Comparison of ENCODE assay signal across 17 cellular contexts in genomic region chr13:95706356-95706755, GRCh38. TPM values are rescaled to one million over a fixed set of nuclear protein-coding genes. Genes with fewer than 3 reads are reported as not detected.
A peak's percentile ranks its signal among the peaks of the same experiment; 100 is the strongest.
DNase-seq lines count a peak whose midpoint lies in the region; ATAC-seq and TF ChIP-seq lines count a peak whose summit lies in the region.
"Had no signal": no experiment of that assay in that cellular context is flagged by ENCODE, and none has a peak within 500 bp of the region (broad histone marks: within the 10 kb centered on the region; RNA-seq: fewer than 3 reads in every experiment).

No MANE protein-coding gene starts in this region.

- POLR2A ChIA-PET in activated naive CD8-positive, alpha-beta T cell treated with anti-CD3 and anti-CD28 coated beads, Interleukin-2, amount 10 ng/mL, durations not matched to agents 7 days and 5 days (lab: Charles Lee), result interaction anchor here (1.4 kb wide), 1 partner anchor 30 kb away, joined by 6 read pairs; the partner anchor contains the start of gene DNAJC3

- TF ChIP-seq POLR2A in ovary (IDR thresholded peaks at IDR 0.05), result no peak

- peak; percentile 46 for ATAC-seq in activated naive CD8-positive, alpha-beta T cell treated with anti-CD3 and anti-CD28 coated beads, Interleukin-2, amount 10 ng/mL, durations not matched to agents 7 days and 5 days (ENCODE audit: low read depth)
- peak; percentile 40 for ATAC-seq in effector memory CD8-positive, alpha-beta T cell (replicated peaks)
- no peak for ATAC-seq in stimulated activated effector memory CD8-positive, alpha-beta T cell treated with anti-CD3 and anti-CD28 coated beads, Interleukin-12 subunit alpha, Interleukin-12 subunit beta, amount 100 ng/mL, for 72 hours
- ATAC-seq in GM21526 (IDR thresholded peaks at IDR 0.05; ENCODE audit: low FRiP score, unreplicated experiment), result no peak
- ATAC-seq: GM23338 had no signal

- DNase-seq in activated naive CD8-positive, alpha-beta T cell treated with anti-CD3 and anti-CD28 coated beads, Interleukin-2, amount 10 ng/mL, durations not matched to agents 7 days and 5 days, result no peak
- DNase-seq in activated naive CD8-positive, alpha-beta T cell treated with anti-CD3 and anti-CD28 coated beads for 36 hours, result no peak
- peak; percentile 32 for DNase-seq in OCI-M1 (lab: John Stamatoyannopoulos, UW)
- DNase-seq in effector memory CD8-positive, alpha-beta T cell, result no peak
- no peak for DNase-seq in stimulated activated effector memory CD8-positive, alpha-beta T cell treated with anti-CD3 and anti-CD28 coated beads, Interleukin-12 subunit alpha, Interleukin-12 subunit beta, amount 100 ng/mL, for 72 hours (ENCODE audit: low spot score in 2 of 2)
- no peak for DNase-seq in NCI-H82 treated with DMSO at 0.1 percent for 48 hours (lab: John Stamatoyannopoulos, UW; ENCODE audit: unreplicated experiment)
- no peak for DNase-seq in ovary
- DNase-seq: AML-193, GDM1, NCI-H1048, NCI-H1436 treated with DMSO at 0.1 percent for 48 hours, NCI-H2029 treated with DMSO at 0.1 percent for 48 hours, NCI-H2171 treated with DMSO at 0.1 percent for 48 hours, NCI-H774 had no signal

- no peaks in the 10 kb centered on the region for H3K36me3 ChIP-seq in ovary

- H3K36me3 Mint-ChIP-seq in activated naive CD8-positive, alpha-beta T cell treated with anti-CD3 and anti-CD28 coated beads, Interleukin-2, amount 10 ng/mL, durations not matched to agents 7 days and 5 days, result peaks cover 23% of the 10 kb centered on the region
- peaks cover 23% of the 10 kb centered on the region for H3K36me3 Mint-ChIP-seq in activated naive CD8-positive, alpha-beta T cell treated with anti-CD3 and anti-CD28 coated beads for 36 hours
- H3K36me3 Mint-ChIP-seq in effector memory CD8-positive, alpha-beta T cell (ENCODE audit: insufficient read depth), result peaks cover 27% of the 10 kb centered on the region
- H3K36me3 Mint-ChIP-seq in stimulated activated effector memory CD8-positive, alpha-beta T cell treated with anti-CD3 and anti-CD28 coated beads, Interleukin-12 subunit alpha, Interleukin-12 subunit beta, amount 100 ng/mL, for 72 hours, result peaks cover 21% of the 10 kb centered on the region

- H3K9me3 ChIP-seq in ovary, result no peaks in the 10 kb centered on the region
- H3K9me3 ChIP-seq: SJSA1 had no signal

- no peaks in the 10 kb centered on the region for H3K27me3 ChIP-seq in ovary
- H3K27me3 ChIP-seq: SJSA1 had no signal

- peaks cover 17% of the 10 kb centered on the region for H3K4me1 Mint-ChIP-seq in activated naive CD8-positive, alpha-beta T cell treated with anti-CD3 and anti-CD28 coated beads, Interleukin-2, amount 10 ng/mL, durations not matched to agents 7 days and 5 days
- peaks cover 44% of the 10 kb centered on the region for H3K4me1 Mint-ChIP-seq in activated naive CD8-positive, alpha-beta T cell treated with anti-CD3 and anti-CD28 coated beads for 36 hours
- peaks cover 41 to 65% of the 10 kb centered on the region in 2 donors for H3K4me1 Mint-ChIP-seq in effector memory CD8-positive, alpha-beta T cell (ENCODE audit: low read depth in 2 of 2)
- H3K4me1 Mint-ChIP-seq in stimulated activated effector memory CD8-positive, alpha-beta T cell treated with anti-CD3 and anti-CD28 coated beads, Interleukin-12 subunit alpha, Interleukin-12 subunit beta, amount 100 ng/mL, for 72 hours, result peaks cover 59% of the 10 kb centered on the region
- H3K4me1 Mint-ChIP-seq: GM23338 had no signal

- no peaks in the 10 kb centered on the region for H3K27me3 Mint-ChIP-seq in activated naive CD8-positive, alpha-beta T cell treated with anti-CD3 and anti-CD28 coated beads, Interleukin-2, amount 10 ng/mL, durations not matched to agents 7 days and 5 days
- H3K27me3 Mint-ChIP-seq in activated naive CD8-positive, alpha-beta T cell treated with anti-CD3 and anti-CD28 coated beads for 36 hours, result no peaks in the 10 kb centered on the region
- no peaks in the 10 kb centered on the region for H3K27me3 Mint-ChIP-seq in effector memory CD8-positive, alpha-beta T cell

- no peak for TF ChIP-seq CTCF in ovary (IDR thresholded peaks at IDR 0.05)

- 92 to 100% (median 98%) methylated on average over 1 of the region's 1 CpG for WGBS in ovary, 3 donors

- intact Hi-C loops in ovary (cut with DNase I), result no loop called here

- no peak overlapping the region for H3K4me3 ChIP-seq in ovary
- H3K4me3 ChIP-seq: GM23338, SJSA1 had no signal

- H3K4me1 ChIP-seq in ovary (ENCODE audit: insufficient read depth), result no peaks in the 10 kb centered on the region
- H3K4me1 ChIP-seq: SJSA1 had no signal

- no peaks in the 10 kb centered on the region for H3K9me3 Mint-ChIP-seq in activated naive CD8-positive, alpha-beta T cell treated with anti-CD3 and anti-CD28 coated beads, Interleukin-2, amount 10 ng/mL, durations not matched to agents 7 days and 5 days
- H3K9me3 Mint-ChIP-seq in activated naive CD8-positive, alpha-beta T cell treated with anti-CD3 and anti-CD28 coated beads for 36 hours, result no peaks in the 10 kb centered on the region
- H3K9me3 Mint-ChIP-seq in effector memory CD8-positive, alpha-beta T cell, result no peaks in the 10 kb centered on the region
- no peaks in the 10 kb centered on the region for H3K9me3 Mint-ChIP-seq in stimulated activated effector memory CD8-positive, alpha-beta T cell treated with anti-CD3 and anti-CD28 coated beads, Interleukin-12 subunit alpha, Interleukin-12 subunit beta, amount 100 ng/mL, for 72 hours
- H3K9me3 Mint-ChIP-seq: GM23338 had no signal

- H3K4me3 Mint-ChIP-seq in activated naive CD8-positive, alpha-beta T cell treated with anti-CD3 and anti-CD28 coated beads, Interleukin-2, amount 10 ng/mL, durations not matched to agents 7 days and 5 days, result no peak overlapping the region
- H3K4me3 Mint-ChIP-seq in activated naive CD8-positive, alpha-beta T cell treated with anti-CD3 and anti-CD28 coated beads for 36 hours, result no peak overlapping the region
- peak overlapping the region in 1 of 2 donors; percentile 28 for H3K4me3 Mint-ChIP-seq in effector memory CD8-positive, alpha-beta T cell
- no peak overlapping the region for H3K4me3 Mint-ChIP-seq in stimulated activated effector memory CD8-positive, alpha-beta T cell treated with anti-CD3 and anti-CD28 coated beads, Interleukin-12 subunit alpha, Interleukin-12 subunit beta, amount 100 ng/mL, for 72 hours
- H3K4me3 Mint-ChIP-seq: GM23338 had no signal

- TF ChIP-seq EP300 in ovary (IDR thresholded peaks at IDR 0.05), result no peak

- no peak overlapping the region for H3K27ac ChIP-seq in ovary
- H3K27ac ChIP-seq: SJSA1 had no signal

- H3K27ac Mint-ChIP-seq in activated naive CD8-positive, alpha-beta T cell treated with anti-CD3 and anti-CD28 coated beads, Interleukin-2, amount 10 ng/mL, durations not matched to agents 7 days and 5 days, result peak overlapping the region; percentile 46
- no peak overlapping the region for H3K27ac Mint-ChIP-seq in activated naive CD8-positive, alpha-beta T cell treated with anti-CD3 and anti-CD28 coated beads for 36 hours
- H3K27ac Mint-ChIP-seq in effector memory CD8-positive, alpha-beta T cell, result peak overlapping the region in 1 of 2 donors; percentile 56
- peak overlapping the region; percentile 84 for H3K27ac Mint-ChIP-seq in stimulated activated effector memory CD8-positive, alpha-beta T cell treated with anti-CD3 and anti-CD28 coated beads, Interleukin-12 subunit alpha, Interleukin-12 subunit beta, amount 100 ng/mL, for 72 hours
- H3K27ac Mint-ChIP-seq: GM23338 had no signal

RNA-seq across cellular contexts. Expression of gene DNAJC3, which starts 29.4 kb away (rescaled TPM):
- total RNA-seq in activated naive CD8-positive, alpha-beta T cell treated with anti-CD3 and anti-CD28 coated beads, Interleukin-2, amount 10 ng/mL, durations not matched to agents 7 days and 5 days, result 10 to 100 TPM; 14.9 to 16.6 TPM
- total RNA-seq in activated naive CD8-positive, alpha-beta T cell treated with anti-CD3 and anti-CD28 coated beads for 36 hours, result 10 to 100 TPM; 19.1 to 19.6 TPM
- total RNA-seq in ovary, result 10 to 100 TPM; 29.6 to 56.7 (median 38.3) TPM
- polyA plus RNA-seq in ovary, result 10 to 100 TPM; 13.6 to 24.5 TPM

Comparison
In these comparisons a context has a peak if more than half of its experiments do, and no peak if none do; other contexts are left out.
1. ATAC-seq: peak in activated naive CD8-positive, alpha-beta T cell treated with anti-CD3 and anti-CD28 coated beads, Interleukin-2, amount 10 ng/mL, durations not matched to agents 7 days and 5 days (single experiment) and effector memory CD8-positive, alpha-beta T cell (single experiment); none in stimulated activated effector memory CD8-positive, alpha-beta T cell treated with anti-CD3 and anti-CD28 coated beads, Interleukin-12 subunit alpha, Interleukin-12 subunit beta, amount 100 ng/mL, for 72 hours (single experiment) and GM21526 (single experiment).